In genomic region chr4:19987746-19988145, GRCh38 we compare ENCODE assay signal across 22 cellular contexts.
DNase-seq lines count a peak whose midpoint lies in the region; ATAC-seq, FAIRE-seq and TF ChIP-seq lines count a peak whose summit lies in the region.
"Had no signal": no experiment of that assay in that cellular context is flagged by ENCODE, and none has a peak within 500 bp of the region (broad histone marks: within the 10 kb centered on the region; RNA-seq: fewer than 3 reads in every experiment).

No MANE protein-coding gene starts in this region.

- peak overlapping the region; percentile 7; the same call in 1 of the 2 replicates for H3K4me3 ChIP-seq in GM23248
- no peak overlapping the region for H3K4me3 ChIP-seq in fibroblast of the aortic adventitia (ENCODE audit: low read depth, low read length)
- H3K4me3 ChIP-seq in skeletal muscle satellite cell (ENCODE audit: low read length), result no peak overlapping the region
- H3K4me3 ChIP-seq in SJCRH30, result no peak overlapping the region
- H3K4me3 ChIP-seq: cardiac muscle cell, SK-N-MC, tibial nerve had no signal

- H3K4me1 ChIP-seq in GM23248 (ENCODE audit: insufficient read depth), result peaks cover 29% of the 10 kb centered on the region
- H3K4me1 ChIP-seq in skeletal muscle satellite cell (ENCODE audit: control insufficient read depth, insufficient read depth, low read length), result peaks cover 28% of the 10 kb centered on the region
- no peaks in the 10 kb centered on the region for H3K4me1 ChIP-seq in SJCRH30
- H3K4me1 ChIP-seq: tibial nerve had no signal

- in situ Hi-C loops in GM23248 (cut with MboI), result no loop called here

- H3K9me3 ChIP-seq in GM23248 (ENCODE audit: low read depth) (no peaks in the 10 kb centered on the region), skeletal muscle satellite cell (replicated peaks; ENCODE audit: low read length) (no peaks in the 10 kb centered on the region), SJCRH30 (replicated peaks) (no peaks in the 10 kb centered on the region)
- H3K9me3 ChIP-seq: tibial nerve had no signal

- no peak for FAIRE-seq in HTR-8/SVneo (lab: Jason Lieb, UNC)
- FAIRE-seq: GM19239, TTC549 had no signal

- no peaks in the 10 kb centered on the region for H4K20me1 ChIP-seq in GM23248 (ENCODE audit: insufficient read depth)

- H3K27ac ChIP-seq in GM23248 (peak overlapping the region; percentile 56), SJCRH30 (no peak overlapping the region)
- H3K27ac ChIP-seq: cardiac muscle cell, SK-N-MC, tibial nerve had no signal

- H3K4me2 ChIP-seq in GM23248 (ENCODE audit: unreplicated experiment) (peak overlapping the region; percentile 63), skeletal muscle satellite cell (ENCODE audit: low read length) (peak overlapping the region; percentile 25)

- no peaks in the 10 kb centered on the region for H3K9me2 ChIP-seq in GM23248 (ENCODE audit: insufficient read depth)

- no peaks in the 10 kb centered on the region for H3K27me3 ChIP-seq in GM23248 (replicated peaks; ENCODE audit: insufficient read depth)
- no peaks in the 10 kb centered on the region for H3K27me3 ChIP-seq in skeletal muscle satellite cell (ENCODE audit: control insufficient read depth, insufficient read depth, low read length)
- no peaks in the 10 kb centered on the region for H3K27me3 ChIP-seq in SJCRH30
- H3K27me3 ChIP-seq: cardiac muscle cell, tibial nerve had no signal

- H3F3A ChIP-seq in GM23248 (ENCODE audit: insufficient read depth), result peaks cover 21% of the 10 kb centered on the region

- H3K9ac ChIP-seq in GM23248 (peak overlapping the region; percentile 7; the same call in 1 of the 2 replicates), skeletal muscle satellite cell (ENCODE audit: low read depth, low read length) (peak overlapping the region; percentile 44)

- H3K36me3 ChIP-seq in GM23248 (ENCODE audit: low read depth) (no peaks in the 10 kb centered on the region), skeletal muscle satellite cell (ENCODE audit: insufficient read depth, low read length) (no peaks in the 10 kb centered on the region), SJCRH30 (no peaks in the 10 kb centered on the region)
- H3K36me3 ChIP-seq: cardiac muscle cell, tibial nerve had no signal

- no peak for TF ChIP-seq CTCF in fibroblast of the aortic adventitia (IDR thresholded peaks at IDR 0.05; ENCODE audit: insufficient read depth, low read length)

- H3K79me2 ChIP-seq in GM23248 (ENCODE audit: insufficient read depth), result no peaks in the 10 kb centered on the region

- no peak for ATAC-seq in HG02885 (IDR thresholded peaks at IDR 0.05; ENCODE audit: poor library complexity, unreplicated experiment)
- ATAC-seq: activated CD8-positive, alpha-beta T cell treated with anti-CD3 and anti-CD28 coated beads for 36 hours; CD8-positive, alpha-beta T cell; natural killer cell; right cardiac atrium; stimulated activated effector memory CD8-positive, alpha-beta T cell treated with anti-CD3 and anti-CD28 coated beads, Interleukin-12 subunit alpha, Interleukin-12 subunit beta, amount 100 ng/mL, for 72 hours had no signal

- DNase-seq in GM23248, result peak; percentile 72
- DNase-seq in amniotic epithelial cell (ENCODE audit: low read depth), result peak; percentile 44
- peak; percentile 69 for DNase-seq in fibroblast of the aortic adventitia (ENCODE audit: low read depth)
- DNase-seq in NCI-H2171 (lab: John Stamatoyannopoulos, UW), result no peak
- DNase-seq in SJCRH30, result no peak
- no peak for DNase-seq in HTR-8/SVneo (ENCODE audit: insufficient read length, low spot score)
- DNase-seq: activated CD8-positive, alpha-beta T cell treated with anti-CD3 and anti-CD28 coated beads for 36 hours; activated effector memory CD4-positive, alpha-beta T cell treated with Interleukin-2 at 50 U/mL for 16 hours; CD8-positive, alpha-beta T cell; MM.1S; natural killer cell; NK-92 treated with Interleukin-12 subunit alpha and Interleukin-12 subunit beta, amount 100 ng/mL, for 24 hours; right cardiac atrium; stimulated activated CD4-positive, alpha-beta T cell treated with anti-CD3 and anti-CD28 coated beads, Interleukin-4, amount 100 ng/mL, for 4 hours had no signal

- H2AFZ ChIP-seq in GM23248, result peak overlapping the region; percentile 57

Comparison
In these comparisons a context has a peak if more than half of its experiments do, and no peak if none do; other contexts are left out.
1. DNase-seq: peak in GM23248 (single experiment), amniotic epithelial cell (single experiment) and fibroblast of the aortic adventitia (single experiment); none in NCI-H2171 (single experiment), SJCRH30 (0 of 2) and HTR-8/SVneo (single experiment).